8 cellular contexts compared by ENCODE assay signal in genomic region chr11:45843158-45843924, GRCh38. TPM values are rescaled to one million over a fixed set of nuclear protein-coding genes. Genes with fewer than 3 reads are reported as not detected.
DNase-seq lines count a peak whose midpoint lies in the region; ATAC-seq and TF ChIP-seq lines count a peak whose summit lies in the region.

No MANE protein-coding gene starts in this region.

- H3K4me3 Mint-ChIP-seq in activated CD4-positive, alpha-beta T cell treated with anti-CD3 and anti-CD28 coated beads, Interleukin-2, amount 10 ng/mL, durations not matched to agents 24 days and 14 days: peak overlapping the region; percentile 22

- TF ChIP-seq CTCF in choroid plexus epithelial cell (conservative IDR thresholded peaks at IDR 0.05; ENCODE audit: low read depth, low read length): peak; percentile 88

- peaks cover 15% of the 10 kb centered on the region for H3K27me3 Mint-ChIP-seq in activated CD4-positive, alpha-beta T cell treated with anti-CD3 and anti-CD28 coated beads, Interleukin-2, amount 10 ng/mL, durations not matched to agents 24 days and 14 days

- H3K9me3 Mint-ChIP-seq in activated CD4-positive, alpha-beta T cell treated with anti-CD3 and anti-CD28 coated beads, Interleukin-2, amount 10 ng/mL, durations not matched to agents 24 days and 14 days: no peaks in the 10 kb centered on the region

- peak overlapping the region; percentile 68 for H3K27ac Mint-ChIP-seq in activated CD4-positive, alpha-beta T cell treated with anti-CD3 and anti-CD28 coated beads, Interleukin-2, amount 10 ng/mL, durations not matched to agents 24 days and 14 days

- peak; percentile 27 for ATAC-seq in HG03025 (IDR thresholded peaks at IDR 0.05; ENCODE audit: low FRiP score, unreplicated experiment)
- ATAC-seq in left lobe of liver: peak; percentile 70
- no peak for ATAC-seq in HG03342 (IDR thresholded peaks at IDR 0.05; ENCODE audit: unreplicated experiment)

- intact Hi-C loops in activated CD4-positive, alpha-beta T cell treated with anti-CD3 and anti-CD28 coated beads, Interleukin-2, amount 10 ng/mL, durations not matched to agents 24 days and 14 days (cut with micrococcal nuclease): loop anchor here (1.0 to 10.0 kb wide), 3 partner anchors 75 to 501 kb away; partner anchors contain the start of gene DGKZ

- H3K36me3 Mint-ChIP-seq in activated CD4-positive, alpha-beta T cell treated with anti-CD3 and anti-CD28 coated beads, Interleukin-2, amount 10 ng/mL, durations not matched to agents 24 days and 14 days (ENCODE audit: low read depth): no peaks in the 10 kb centered on the region

- peaks cover 27% of the 10 kb centered on the region for H3K4me1 Mint-ChIP-seq in activated CD4-positive, alpha-beta T cell treated with anti-CD3 and anti-CD28 coated beads, Interleukin-2, amount 10 ng/mL, durations not matched to agents 24 days and 14 days

- DNase-seq in COR-L47 (lab: John Stamatoyannopoulos, UW): peak; percentile 84
- DNase-seq in NCI-H748 (lab: John Stamatoyannopoulos, UW; ENCODE audit: unreplicated experiment): peak; percentile 86
- peak; percentile 97 for DNase-seq in activated CD4-positive, alpha-beta T cell treated with anti-CD3 and anti-CD28 coated beads, Interleukin-2, amount 10 ng/mL, durations not matched to agents 24 days and 14 days
- peak; percentile 92 for DNase-seq in choroid plexus epithelial cell (ENCODE audit: low read depth)
- peak; percentile 92 for DNase-seq in left lobe of liver (ENCODE audit: low spot score)
- DNase-seq in stimulated activated CD4-positive, alpha-beta T cell treated with anti-CD3 and anti-CD28 coated beads, Interleukin-1b, Interleukin-23, amount 100 ng/mL, for 48 hours: peak; percentile 89

- no peak overlapping the region for H3K4me3 ChIP-seq in choroid plexus epithelial cell (ENCODE audit: low read depth, low read length)

RNA-seq across cellular contexts. Expression of gene CRY2, which starts 3.9 kb away (rescaled TPM):
- total RNA-seq in activated CD4-positive, alpha-beta T cell treated with anti-CD3 and anti-CD28 coated beads, Interleukin-2, amount 10 ng/mL, durations not matched to agents 24 days and 14 days: 22.1 and 22.5 TPM in 2 replicates
- total RNA-seq in left lobe of liver: 52.9 TPM

RNA-seq across cellular contexts. Expression of gene SLC35C1, which starts 38.4 kb away (rescaled TPM):
- total RNA-seq in activated CD4-positive, alpha-beta T cell treated with anti-CD3 and anti-CD28 coated beads, Interleukin-2, amount 10 ng/mL, durations not matched to agents 24 days and 14 days: 15.3 and 17.4 TPM in 2 replicates
- total RNA-seq in left lobe of liver: 13.2 TPM

RNA-seq across cellular contexts. Expression of gene MAPK8IP1, which starts 42.1 kb away (rescaled TPM):
- total RNA-seq in activated CD4-positive, alpha-beta T cell treated with anti-CD3 and anti-CD28 coated beads, Interleukin-2, amount 10 ng/mL, durations not matched to agents 24 days and 14 days: 0.49 and 0.83 TPM in 2 replicates
- total RNA-seq in left lobe of liver: 8.0 TPM
